ENCODE assay signal across 15 cellular contexts in the genomic region with DNA sequence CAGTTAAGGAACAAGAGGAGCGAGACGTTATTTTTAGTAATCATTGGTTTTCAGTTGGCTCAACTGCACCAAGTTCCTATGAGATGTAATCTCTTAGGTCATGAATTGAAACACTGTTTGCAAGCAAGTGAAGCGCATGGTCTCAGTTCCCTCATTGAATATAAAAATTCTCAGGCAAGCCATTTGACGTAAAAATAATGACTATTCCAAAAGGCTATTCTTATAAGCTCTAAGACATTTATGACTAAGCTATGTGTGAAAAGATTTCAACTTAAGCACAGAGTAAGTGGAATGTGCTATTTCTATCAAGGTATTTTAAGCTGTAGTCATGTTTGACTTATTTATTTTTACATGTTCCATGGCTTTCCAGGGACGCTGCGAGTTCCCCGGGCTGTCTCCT.
DNase-seq lines count a peak whose midpoint lies in the region; ATAC-seq and TF ChIP-seq lines count a peak whose summit lies in the region.
"Had no signal": no experiment of that assay in that cellular context is flagged by ENCODE, and none has a peak within 500 bp of the region (broad histone marks: within the 10 kb centered on the region; RNA-seq: fewer than 3 reads in every experiment).

No MANE protein-coding gene starts in this region.

- H3K9me3 Mint-ChIP-seq in chondrocyte (ENCODE audit: low read depth) = no peaks in the 10 kb centered on the region
- H3K9me3 Mint-ChIP-seq in activated naive CD4-positive, alpha-beta T cell treated with anti-CD3 and anti-CD28 coated beads for 36 hours = no peaks in the 10 kb centered on the region
- H3K9me3 Mint-ChIP-seq in activated naive CD4-positive, alpha-beta T cell treated with anti-CD3 and anti-CD28 coated beads, Interleukin-2, amount 50 U/mL, for 72 hours = no peaks in the 10 kb centered on the region
- H3K9me3 Mint-ChIP-seq: CD4-positive, alpha-beta T cell had no signal

- peaks cover 22% of the 10 kb centered on the region for H3K4me1 Mint-ChIP-seq in chondrocyte (ENCODE audit: low read depth)
- H3K4me1 Mint-ChIP-seq in activated naive CD4-positive, alpha-beta T cell treated with anti-CD3 and anti-CD28 coated beads for 36 hours (ENCODE audit: low read depth) = no peaks in the 10 kb centered on the region
- H3K4me1 Mint-ChIP-seq: B cell had no signal

- CTCF ChIA-PET in activated naive CD4-positive, alpha-beta T cell treated with anti-CD3 and anti-CD28 coated beads for 36 hours (lab: Charles Lee) = no interaction called here

- H3K27ac ChIP-seq in tibial artery = peak overlapping the region; percentile 42

- intact Hi-C loops in tibial artery (cut with DNase I; ENCODE audit: low total_unique reads) = no loop called here
- intact Hi-C loops in activated naive CD4-positive, alpha-beta T cell treated with anti-CD3 and anti-CD28 coated beads for 36 hours (cut with micrococcal nuclease) = no loop called here

- H3K4me3 ChIP-seq in tibial artery = no peak overlapping the region
- H3K4me3 ChIP-seq: HAP-1 had no signal

- no peaks in the 10 kb centered on the region for H3K9me3 ChIP-seq in tibial artery

- peak overlapping the region; percentile 46 for H3K27ac Mint-ChIP-seq in chondrocyte (ENCODE audit: unreplicated experiment)
- no peak overlapping the region for H3K27ac Mint-ChIP-seq in activated naive CD4-positive, alpha-beta T cell treated with anti-CD3 and anti-CD28 coated beads for 36 hours
- no peak overlapping the region for H3K27ac Mint-ChIP-seq in activated naive CD4-positive, alpha-beta T cell treated with anti-CD3 and anti-CD28 coated beads, Interleukin-2, amount 50 U/mL, for 72 hours
- H3K27ac Mint-ChIP-seq: B cell; CD4-positive, alpha-beta T cell had no signal

- TF ChIP-seq CTCF in chondrocyte (IDR thresholded peaks at IDR 0.05) = no peak
- TF ChIP-seq CTCF in tibial artery (IDR thresholded peaks at IDR 0.05) = no peak

- no peaks in the 10 kb centered on the region for H3K27me3 Mint-ChIP-seq in chondrocyte (ENCODE audit: low read depth)
- H3K27me3 Mint-ChIP-seq in activated naive CD4-positive, alpha-beta T cell treated with anti-CD3 and anti-CD28 coated beads for 36 hours (ENCODE audit: low read depth) = peaks cover 1% of the 10 kb centered on the region
- H3K27me3 Mint-ChIP-seq: B cell had no signal

- H3K36me3 Mint-ChIP-seq in chondrocyte (ENCODE audit: low read depth) = no peaks in the 10 kb centered on the region
- no peaks in the 10 kb centered on the region for H3K36me3 Mint-ChIP-seq in activated naive CD4-positive, alpha-beta T cell treated with anti-CD3 and anti-CD28 coated beads for 36 hours (ENCODE audit: low read depth)
- no peaks in the 10 kb centered on the region for H3K36me3 Mint-ChIP-seq in activated naive CD4-positive, alpha-beta T cell treated with anti-CD3 and anti-CD28 coated beads, Interleukin-2, amount 50 U/mL, for 72 hours

- H3K4me1 ChIP-seq in tibial artery = peaks cover 0 to 17% (median 4%) of the 10 kb centered on the region in 4 donors

- H3K36me3 ChIP-seq in tibial artery = no peaks in the 10 kb centered on the region
- H3K36me3 ChIP-seq: HAP-1 had no signal

- H3K4me3 Mint-ChIP-seq in chondrocyte (ENCODE audit: unreplicated experiment) = no peak overlapping the region
- H3K4me3 Mint-ChIP-seq in activated naive CD4-positive, alpha-beta T cell treated with anti-CD3 and anti-CD28 coated beads for 36 hours = no peak overlapping the region
- H3K4me3 Mint-ChIP-seq: B cell; CD4-positive, alpha-beta T cell had no signal

- no peaks in the 10 kb centered on the region for H3K27me3 ChIP-seq in tibial artery

- in situ Hi-C loops in SK-MEL-5 (cut with HindIII; ENCODE audit: low pct_unique_long_range_greater_than_20kb, low sequenced_read_pairs) = no loop called here

- no peak for ATAC-seq in activated naive CD4-positive, alpha-beta T cell treated with anti-CD3 and anti-CD28 coated beads, Interleukin-2, amount 50 U/mL, for 72 hours

- DNase-seq in SK-MEL-5 (ENCODE audit: low read depth, low spot score) (peak; percentile 81), chondrocyte (ENCODE audit: low spot score) (no peak), occipital lobe (lab: John Stamatoyannopoulos, UW) (peak; percentile 9), tibial artery (no peak)
- no peak for DNase-seq in activated naive CD4-positive, alpha-beta T cell treated with anti-CD3 and anti-CD28 coated beads for 36 hours
- no peak for DNase-seq in activated CD8-positive, alpha-beta memory T cell treated with anti-CD3 and anti-CD28 coated beads, Interleukin-2, amount 50 U/mL, for 48 hours
- DNase-seq in activated naive CD4-positive, alpha-beta T cell treated with anti-CD3 and anti-CD28 coated beads, Interleukin-2, amount 50 U/mL, for 72 hours (ENCODE audit: low spot score in 2 of 2) = no peak
- DNase-seq: C1 segment of cervical spinal cord; CD4-positive, alpha-beta T cell; DMS153; DMS79 treated with DMSO at 0.1 percent for 48 hours; EL; GOT3 had no signal

Comparison
In these comparisons a context has a peak if more than half of its experiments do, and no peak if none do; other contexts are left out.
1. DNase-seq: peak in SK-MEL-5 (single experiment) and occipital lobe (single experiment); none in chondrocyte (single experiment), tibial artery (0 of 2), activated naive CD4-positive, alpha-beta T cell treated with anti-CD3 and anti-CD28 coated beads for 36 hours (single experiment), activated CD8-positive, alpha-beta memory T cell treated with anti-CD3 and anti-CD28 coated beads, Interleukin-2, amount 50 U/mL, for 48 hours (single experiment) and activated naive CD4-positive, alpha-beta T cell treated with anti-CD3 and anti-CD28 coated beads, Interleukin-2, amount 50 U/mL, for 72 hours (0 of 2).